ENCODE assay signal across 10 cellular contexts in the genomic region with DNA sequence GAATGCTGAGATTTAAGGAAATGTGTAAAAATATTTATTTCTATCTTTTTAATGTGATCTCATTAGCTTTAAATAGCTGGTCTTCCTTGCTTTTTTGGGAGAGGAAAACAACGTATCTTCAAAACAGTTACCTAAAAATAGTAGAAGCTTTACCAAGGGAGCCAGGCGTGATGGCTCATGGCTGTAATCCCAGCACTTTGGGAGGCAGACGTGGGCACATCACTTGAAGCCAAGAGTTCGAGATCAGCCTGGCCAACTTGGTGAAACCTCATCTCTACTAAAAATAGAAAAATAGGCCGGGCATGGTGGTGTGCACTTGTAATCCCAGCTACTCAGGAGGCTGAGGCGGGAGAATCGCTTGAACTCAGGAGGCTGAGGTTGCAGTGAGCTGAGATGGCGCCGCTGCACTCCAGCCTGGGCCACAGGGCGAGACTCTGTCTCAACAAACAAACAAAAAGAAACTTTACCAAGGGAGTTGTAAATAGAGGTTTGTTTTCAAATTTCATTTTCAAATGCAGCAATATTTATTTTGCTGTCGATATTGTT. TPM values are rescaled to one million over a fixed set of nuclear protein-coding genes. Genes with fewer than 3 reads are reported as not detected.
A peak's percentile ranks its signal among the peaks of the same experiment; 100 is the strongest.
DNase-seq lines count a peak whose midpoint lies in the region; ATAC-seq, FAIRE-seq and TF ChIP-seq lines count a peak whose summit lies in the region.
"Had no signal": no experiment of that assay in that cellular context is flagged by ENCODE, and none has a peak within 500 bp of the region (broad histone marks: within the 10 kb centered on the region; RNA-seq: fewer than 3 reads in every experiment).

No MANE protein-coding gene starts in this region.

- H3K27ac Mint-ChIP-seq in stimulated activated memory B cell treated with anti-CD40 and anti-IgM and Interleukin-4, amounts not matched to agents 10 μg/mL and 1 μg/mL and 100 μg/mL, for 72 hours: peak overlapping the region; percentile 85
- H3K27ac Mint-ChIP-seq: progenitor cell of endocrine pancreas had no signal

- intact Hi-C loops in left lung (cut with DNase I): loop anchor here in 1 of 2 donors (5.0 kb wide), 1 partner anchor 209 kb away; no protein-coding TSS in a partner anchor

- H3K27me3 ChIP-seq in SJSA1 (replicated peaks) (no peaks in the 10 kb centered on the region), left lung (no peaks in the 10 kb centered on the region)

- FAIRE-seq in RCC 7860 (lab: Jason Lieb, UNC): no peak
- FAIRE-seq: K562 had no signal

- H3K27ac ChIP-seq in SJSA1: peak overlapping the region; percentile 84
- peak overlapping the region; percentile 81 to 91 for H3K27ac ChIP-seq in left lung

- H3K4me1 ChIP-seq in SJSA1 (replicated peaks) (peaks cover 55% of the 10 kb centered on the region), left lung (peaks cover 0 to 37% of the 10 kb centered on the region in 2 donors)

- H3K9me3 Mint-ChIP-seq in stimulated activated memory B cell treated with anti-CD40 and anti-IgM and Interleukin-4, amounts not matched to agents 10 μg/mL and 1 μg/mL and 100 μg/mL, for 72 hours: no peaks in the 10 kb centered on the region

- H3K36me3 ChIP-seq in SJSA1: no peaks in the 10 kb centered on the region
- H3K36me3 ChIP-seq in left lung: no peaks in the 10 kb centered on the region

- H3K4me1 Mint-ChIP-seq in stimulated activated memory B cell treated with anti-CD40 and anti-IgM and Interleukin-4, amounts not matched to agents 10 μg/mL and 1 μg/mL and 100 μg/mL, for 72 hours: peaks cover 41% of the 10 kb centered on the region

- no peak for TF ChIP-seq CTCF in left lung (IDR thresholded peaks at IDR 0.05)

- no peak overlapping the region for H3K4me3 Mint-ChIP-seq in stimulated activated memory B cell treated with anti-CD40 and anti-IgM and Interleukin-4, amounts not matched to agents 10 μg/mL and 1 μg/mL and 100 μg/mL, for 72 hours

- peak; percentile 8 for DNase-seq in HCEC 1CT
- no peak for DNase-seq in SJSA1 (ENCODE audit: low read depth in 1 of 2, low spot score in 2 of 2)
- no peak for DNase-seq in left lung
- no peak for DNase-seq in erythroblast (lab: John Stamatoyannopoulos, UW)
- no peak for DNase-seq in activated CD4-positive, alpha-beta T cell treated with anti-CD3 and anti-CD28 coated beads, Interleukin-2, amount 50 U/mL, for 48 hours
- no peak for DNase-seq in RCC 7860 (ENCODE audit: low spot score)

- no peaks in the 10 kb centered on the region for H3K27me3 Mint-ChIP-seq in stimulated activated memory B cell treated with anti-CD40 and anti-IgM and Interleukin-4, amounts not matched to agents 10 μg/mL and 1 μg/mL and 100 μg/mL, for 72 hours

- no peak for TF ChIP-seq POLR2A in erythroblast (IDR thresholded peaks at IDR 0.05; ENCODE audit: low read length)

- ATAC-seq in left lung: no peak
- no peak for ATAC-seq in stimulated activated memory B cell treated with anti-CD40 and anti-IgM and Interleukin-4, amounts not matched to agents 10 μg/mL and 1 μg/mL and 100 μg/mL, for 72 hours
- no peak for ATAC-seq in HG03045 (IDR thresholded peaks at IDR 0.05; ENCODE audit: unreplicated experiment)

- no peaks in the 10 kb centered on the region for H3K36me3 Mint-ChIP-seq in stimulated activated memory B cell treated with anti-CD40 and anti-IgM and Interleukin-4, amounts not matched to agents 10 μg/mL and 1 μg/mL and 100 μg/mL, for 72 hours

- no peak overlapping the region for H3K4me3 ChIP-seq in SJSA1
- H3K4me3 ChIP-seq in left lung: no peak overlapping the region

- H3K9me3 ChIP-seq in SJSA1 (replicated peaks) (no peaks in the 10 kb centered on the region), left lung (no peaks in the 10 kb centered on the region)

RNA-seq across cellular contexts. Expression of a gene that starts 48.4 kb away (rescaled TPM):
- total RNA-seq in SJSA1 (2014; rRNA removed; shearing (Covaris generic)): 1,448 and 1,992 TPM in 2 replicates
- total RNA-seq in left lung: 100 to 1,000 TPM; 498 to 642 TPM
